ENCODE assay signal across 1 cellular context in genomic region chr11:9405721-9406120, GRCh38.
A peak's percentile ranks its signal among the peaks of the same experiment; 100 is the strongest.
TF ChIP-seq lines count a peak whose summit lies in the region.

No MANE protein-coding gene starts in this region.

TF ChIP-seq in HEK293, 187 proteins besides CTCF, POLR2A, EP300 and RAD21 (continued from another document):
- no peak for TF ChIP-seq HIC1 (tag by site-specific recombination; IDR thresholded peaks at IDR 0.05)
- no peak for TF ChIP-seq ZNF324 (tag by site-specific recombination; IDR thresholded peaks at IDR 0.05)
- no peak for TF ChIP-seq ZNF223 (tag by site-specific recombination; IDR thresholded peaks at IDR 0.05)
- no peak for TF ChIP-seq ZNF645 (tag by site-specific recombination; IDR thresholded peaks at IDR 0.05)
- no peak for TF ChIP-seq RBAK (tag by site-specific recombination; IDR thresholded peaks at IDR 0.05)
- no peak for TF ChIP-seq ZNF423 (tag by site-specific recombination; IDR thresholded peaks at IDR 0.05)
- no peak for TF ChIP-seq ZNF274 (IDR thresholded peaks at IDR 0.05; ENCODE audit: low read length)
- no peak for TF ChIP-seq ZNF274 (tag by site-specific recombination; IDR thresholded peaks at IDR 0.05; ENCODE audit: borderline replicate concordance)
- no peak for TF ChIP-seq ZBTB10 (tag by site-specific recombination; IDR thresholded peaks at IDR 0.05)
- no peak for TF ChIP-seq ZNF2 (tag by site-specific recombination; IDR thresholded peaks at IDR 0.05)
- TF ChIP-seq ZNF366 (tag by site-specific recombination; conservative IDR thresholded peaks at IDR 0.05) = peak; percentile 63; the same call in 1 of the 2 replicates
- no peak for TF ChIP-seq YY1 (tag by site-specific recombination; IDR thresholded peaks at IDR 0.05)
